In the genomic region with DNA sequence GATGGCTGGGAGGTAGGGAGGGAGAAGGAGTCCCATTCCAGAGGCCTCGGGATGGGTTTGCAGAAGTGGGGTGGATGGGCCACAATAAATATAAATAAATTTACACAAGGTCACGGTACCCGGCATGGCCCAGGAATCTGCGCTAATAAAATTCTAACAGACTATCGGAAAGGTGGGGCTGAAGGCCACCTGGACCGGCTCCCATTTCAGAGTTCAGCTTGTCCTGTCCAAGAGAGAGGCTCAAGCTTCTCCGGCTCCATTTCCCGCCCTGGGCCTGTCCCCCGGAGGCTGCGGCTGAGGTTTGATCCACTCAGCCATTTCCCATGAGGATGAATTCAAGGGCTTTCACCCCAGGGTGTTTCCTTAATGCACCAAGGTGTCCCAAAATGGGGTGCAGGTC, we compare ENCODE assay signal across 2 cellular contexts.
TF ChIP-seq lines count a peak whose summit lies in the region.

No MANE protein-coding gene starts in this region.

TF ChIP-seq in liver, 16 proteins besides CTCF, POLR2A, EP300 and RAD21:
- no peak for TF ChIP-seq YY1 (IDR thresholded peaks at IDR 0.05)
- TF ChIP-seq HNF4A (conservative IDR thresholded peaks at IDR 0.05): peak in 1 of 2 donors; percentile 17
TF ChIP-seq in liver: peak in this region for 1.

TF ChIP-seq in HepG2, 621 proteins besides CTCF, POLR2A, EP300 and RAD21:
- TF ChIP-seq ZNF280D (CRISPR knock-in tag; IDR thresholded peaks at IDR 0.05): no peak
- TF ChIP-seq NFYC (CRISPR knock-in tag; IDR thresholded peaks at IDR 0.05): no peak
- TF ChIP-seq ZNF552 (CRISPR knock-in tag; IDR thresholded peaks at IDR 0.05; ENCODE audit: borderline replicate concordance): no peak
- no peak for TF ChIP-seq FOXK1 (CRISPR knock-in tag; IDR thresholded peaks at IDR 0.05; ENCODE audit: borderline replicate concordance, low read depth)
- TF ChIP-seq KLF13 (CRISPR knock-in tag; IDR thresholded peaks at IDR 0.05): no peak
- no peak for TF ChIP-seq HOXD1 (CRISPR knock-in tag; IDR thresholded peaks at IDR 0.05)
- no peak for TF ChIP-seq FUBP1 (CRISPR knock-in tag; IDR thresholded peaks at IDR 0.05; ENCODE audit: borderline replicate concordance)
